22 cellular contexts compared by ENCODE assay signal in genomic region chr2:37852585-37853014, GRCh38.
DNase-seq lines count a peak whose midpoint lies in the region; ATAC-seq, FAIRE-seq and TF ChIP-seq lines count a peak whose summit lies in the region.
"Had no signal": no experiment of that assay in that cellular context is flagged by ENCODE, and none has a peak within 500 bp of the region (broad histone marks: within the 10 kb centered on the region; RNA-seq: fewer than 3 reads in every experiment).

No MANE protein-coding gene starts in this region.

- no peaks in the 10 kb centered on the region for H3K9me3 Mint-ChIP-seq in activated naive CD4-positive, alpha-beta T cell treated with anti-CD3 and anti-CD28 coated beads, Interleukin-2, amount 10 ng/mL, durations not matched to agents 7 days and 5 days
- H3K9me3 Mint-ChIP-seq: activated T-cell treated with anti-CD3 and anti-CD28 coated beads, Interleukin-2, amount 50 U/mL, for 4 hours had no signal

- intact Hi-C loops in IMR-90 (cut with micrococcal nuclease): no loop called here
- intact Hi-C loops in esophagus muscularis mucosa (cut with DNase I): no loop called here

- ATAC-seq in IMR-90 (ENCODE audit: low read depth): no peak
- ATAC-seq: A549 had no signal

- dilution Hi-C loops in IMR-90 (cut with HindIII; ENCODE audit: low sequenced_read_pairs, unreplicated experiment): no loop called here

- in situ Hi-C loops in IMR-90 (cut with MboI; ENCODE audit: low sequenced_read_pairs): no loop called here

- H3K9me1 ChIP-seq in IMR-90 (ENCODE audit: insufficient read depth, low read length): peaks cover 15% of the 10 kb centered on the region

- TF ChIP-seq POLR2A in IMR-90 (IDR thresholded peaks at IDR 0.05; ENCODE audit: low read depth, low read length): no peak
- TF ChIP-seq POLR2A in esophagus muscularis mucosa (IDR thresholded peaks at IDR 0.05; ENCODE audit: low read depth): no peak
- TF ChIP-seq POLR2A in GM12891 (IDR thresholded peaks at IDR 0.05; ENCODE audit: low read depth, low read length): no peak

- BruUV-seq in IMR-90 (replicated peaks; lab: Mats Ljungman, UMichigan): no TSS peak

- no peak for TF ChIP-seq RAD21 in IMR-90 (IDR thresholded peaks at IDR 0.05; ENCODE audit: low read length)

- H3K27ac ChIP-seq in IMR-90 (ENCODE audit: insufficient read depth, low read length) (no peak overlapping the region), esophagus muscularis mucosa (replicated peaks in 1 of 4) (peak overlapping the region; percentile 22 to 93 (median 65)), stomach smooth muscle (ENCODE audit: low read length) (peak overlapping the region; percentile 7)
- H3K27ac ChIP-seq: A549, right lobe of liver had no signal

- peaks cover 18% of the 10 kb centered on the region for H3K4me1 ChIP-seq in IMR-90 (ENCODE audit: control insufficient read depth, insufficient read depth, low read length)
- H3K4me1 ChIP-seq in esophagus muscularis mucosa: peaks cover 37 to 68% (median 65%) of the 10 kb centered on the region in 4 donors
- H3K4me1 ChIP-seq in stomach smooth muscle (ENCODE audit: control insufficient read depth, insufficient read depth, low read length): peaks cover 37% of the 10 kb centered on the region
- H3K4me1 ChIP-seq: A549, right lobe of liver had no signal

- no peak overlapping the region for H2BK5ac ChIP-seq in IMR-90 (ENCODE audit: low read depth, low read length, poor library complexity, severe bottlenecking)

- no peak for TF ChIP-seq CTCF in IMR-90 (conservative IDR thresholded peaks at IDR 0.05; ENCODE audit: low read depth, low read length)
- no peak for TF ChIP-seq CTCF in esophagus muscularis mucosa (IDR thresholded peaks at IDR 0.05)

- no peak overlapping the region for H4K5ac ChIP-seq in IMR-90 (ENCODE audit: low read depth, low read length)

- peak overlapping the region; percentile 2 for H2BK120ac ChIP-seq in IMR-90 (ENCODE audit: low read depth, low read length)

- no peak overlapping the region for H4K8ac ChIP-seq in IMR-90 (ENCODE audit: low read depth in 2 of 2, low read length in 2 of 2)

- no peaks in the 10 kb centered on the region for H3K79me1 ChIP-seq in IMR-90 (ENCODE audit: low read depth in 1 of 2, low read length in 2 of 2)

- H3K4me3 ChIP-seq in IMR-90 (ENCODE audit: insufficient read depth, low read depth, low read length) (no peak overlapping the region), esophagus muscularis mucosa (no peak overlapping the region), stomach smooth muscle (ENCODE audit: low read length in 2 of 2) (no peak overlapping the region)
- H3K4me3 ChIP-seq: A549, right lobe of liver, tibial nerve had no signal

- H2AK5ac ChIP-seq in IMR-90 (ENCODE audit: low read depth, low read length): no peak overlapping the region

- H3K27ac Mint-ChIP-seq in activated naive CD4-positive, alpha-beta T cell treated with anti-CD3 and anti-CD28 coated beads, Interleukin-2, amount 10 ng/mL, durations not matched to agents 7 days and 5 days: peak overlapping the region; percentile 3

- peaks cover 23% of the 10 kb centered on the region for H3K27me3 Mint-ChIP-seq in activated naive CD4-positive, alpha-beta T cell treated with anti-CD3 and anti-CD28 coated beads, Interleukin-2, amount 10 ng/mL, durations not matched to agents 7 days and 5 days

- H3K27me3 ChIP-seq in IMR-90 (ENCODE audit: control insufficient read depth, insufficient read depth, low read length): no peaks in the 10 kb centered on the region
- no peaks in the 10 kb centered on the region for H3K27me3 ChIP-seq in esophagus muscularis mucosa
- no peaks in the 10 kb centered on the region for H3K27me3 ChIP-seq in stomach smooth muscle (ENCODE audit: control insufficient read depth in 1 of 2, insufficient read depth in 2 of 2, low read length in 2 of 2)
- H3K27me3 ChIP-seq: right lobe of liver, tibial nerve had no signal

- H3K36me3 ChIP-seq in IMR-90 (ENCODE audit: control insufficient read depth, insufficient read depth, low read length) (no peaks in the 10 kb centered on the region), esophagus muscularis mucosa (no peaks in the 10 kb centered on the region), stomach smooth muscle (ENCODE audit: control insufficient read depth in 2 of 2, insufficient read depth in 2 of 2, low read length in 2 of 2) (no peaks in the 10 kb centered on the region)
- H3K36me3 ChIP-seq: right lobe of liver, tibial nerve had no signal

- no peaks in the 10 kb centered on the region for H3K36me3 Mint-ChIP-seq in activated naive CD4-positive, alpha-beta T cell treated with anti-CD3 and anti-CD28 coated beads, Interleukin-2, amount 10 ng/mL, durations not matched to agents 7 days and 5 days

- no peak overlapping the region for H3K4me2 ChIP-seq in IMR-90 (ENCODE audit: low read depth, low read length)
- H3K4me2 ChIP-seq: A549 had no signal

- H2BK15ac ChIP-seq in IMR-90 (ENCODE audit: low read depth, low read length): no peak overlapping the region

- H4K91ac ChIP-seq in IMR-90 (ENCODE audit: insufficient read depth, low read depth, low read length): no peak overlapping the region

- no peak for DNase-seq in activated naive CD4-positive, alpha-beta T cell treated with anti-CD3 and anti-CD28 coated beads, Interleukin-2, amount 10 ng/mL, durations not matched to agents 7 days and 5 days
- no peak for DNase-seq in activated naive CD4-positive, alpha-beta T cell (lab: John Stamatoyannopoulos, UW)
- no peak for DNase-seq in IMR-90
- no peak for DNase-seq in esophagus muscularis mucosa (ENCODE audit: extremely low spot score)
- no peak for DNase-seq in GM12891 (ENCODE audit: insufficient read length, low spot score)
- no peak for DNase-seq in HUDEP-2 (lab: John Stamatoyannopoulos, UW; ENCODE audit: unreplicated experiment in 76 of 76)
- no peak for DNase-seq in NCI-H69 (lab: John Stamatoyannopoulos, UW)
- DNase-seq: activated gamma-delta T cell treated with Interleukin-2 at 50 U/mL for 16 hours; activated T-cell treated with anti-CD3 and anti-CD28 coated beads, Interleukin-2, amount 50 U/mL, for 4 hours; amygdala; H7; mammary epithelial cell; NCI-H1105; NCI-H1930; right lobe of liver; RPMI8226; stimulated activated CD4-positive, alpha-beta T cell treated with anti-CD3 and anti-CD28 coated beads, Interleukin-4, amount 100 ng/mL, for 4 hours; stimulated activated naive CD4-positive, alpha-beta T cell treated with Interleukin-2 at 50 U/mL for 16 hours had no signal

- H2AK9ac ChIP-seq in IMR-90 (replicated peaks; ENCODE audit: low read depth, low read length, poor library complexity): no peak overlapping the region

- no peak overlapping the region for H3K14ac ChIP-seq in IMR-90 (replicated peaks; ENCODE audit: low read depth, low read length)

- H4K20me1 ChIP-seq in IMR-90 (ENCODE audit: insufficient read depth, low read length): no peaks in the 10 kb centered on the region

- no peak overlapping the region for H2AFZ ChIP-seq in IMR-90 (replicated peaks; ENCODE audit: low read length, poor library complexity)

- CTCF ChIA-PET in activated naive CD4-positive, alpha-beta T cell treated with anti-CD3 and anti-CD28 coated beads, Interleukin-2, amount 10 ng/mL, durations not matched to agents 7 days and 5 days (lab: Charles Lee): interaction anchor here (0.7 kb wide), 1 partner anchor 33 kb away, joined by 3 read pairs; no protein-coding TSS in a partner anchor
- CTCF ChIA-PET in IMR-90 (lab: Yijun Ruan, JAX): no interaction called here

- 0 out of 2 replicates have a peak overlapping the region, but pooled peaks have one; percentile 31 for H3K4ac ChIP-seq in IMR-90 (ENCODE audit: low read depth, low read length)

- H3K4me3 Mint-ChIP-seq in activated naive CD4-positive, alpha-beta T cell treated with anti-CD3 and anti-CD28 coated beads, Interleukin-2, amount 10 ng/mL, durations not matched to agents 7 days and 5 days: no peak overlapping the region

- POLR2A ChIA-PET in IMR-90 (lab: Charles Lee; ENCODE audit: unreplicated experiment): no interaction called here

- peaks cover 35% of the 10 kb centered on the region for H3K4me1 Mint-ChIP-seq in activated naive CD4-positive, alpha-beta T cell treated with anti-CD3 and anti-CD28 coated beads, Interleukin-2, amount 10 ng/mL, durations not matched to agents 7 days and 5 days

- no peaks in the 10 kb centered on the region for H3K9me3 ChIP-seq in IMR-90 (ENCODE audit: control insufficient read depth, insufficient read depth, low read length)
- H3K9me3 ChIP-seq in esophagus muscularis mucosa: no peaks in the 10 kb centered on the region
- H3K9me3 ChIP-seq in stomach smooth muscle (ENCODE audit: control insufficient read depth in 2 of 2, low read length in 2 of 2): no peaks in the 10 kb centered on the region
- H3K9me3 ChIP-seq: A549, right lobe of liver, tibial nerve had no signal

- H3K56ac ChIP-seq in IMR-90 (ENCODE audit: extremely low read depth, insufficient read depth, low read length): no peak overlapping the region

- FAIRE-seq in GM12891 (lab: Jason Lieb, UNC): no peak
- FAIRE-seq: A549, TTC549 had no signal

- no CpG with 5 or more reads among the region's 1 CpG for WGBS in IMR-90 (ENCODE audit: extremely low coverage in 2 of 2, insufficient read length in 1 of 2), 2 experiments
- WGBS in esophagus muscularis mucosa: 100% methylated on average over 1 of the region's 1 CpG

- H3K9ac ChIP-seq in IMR-90 (ENCODE audit: low read depth, low read length) (no peak overlapping the region), stomach smooth muscle (ENCODE audit: low read length in 2 of 2) (no peak overlapping the region)

- TF ChIP-seq EP300 in esophagus muscularis mucosa (IDR thresholded peaks at IDR 0.05): no peak

- peak overlapping the region; percentile 25; the same call in 1 of the 2 replicates for H2BK20ac ChIP-seq in IMR-90 (ENCODE audit: low read depth, low read length)

- H3K23ac ChIP-seq in IMR-90 (ENCODE audit: low read depth, low read length): no peak overlapping the region

- H3K18ac ChIP-seq in IMR-90 (ENCODE audit: low read depth, low read length): no peak overlapping the region

TF ChIP-seq in IMR-90, 13 proteins besides CTCF, POLR2A, EP300 and RAD21:
- TF ChIP-seq SMC3 (IDR thresholded peaks at IDR 0.05; ENCODE audit: low read depth, low read length) (no peak), CHD1 (IDR thresholded peaks at IDR 0.05; ENCODE audit: low read depth, low read length) (no peak)

TF ChIP-seq in GM12891, 5 proteins besides CTCF, POLR2A, EP300 and RAD21:
- TF ChIP-seq POLR2AphosphoS5 (IDR thresholded peaks at IDR 0.05; ENCODE audit: low read depth, low read length) (no peak), PAX5 (IDR thresholded peaks at IDR 0.05; ENCODE audit: insufficient read depth, low read length, severe bottlenecking) (no peak), SPI1 (IDR thresholded peaks at IDR 0.05; ENCODE audit: low read depth, low read length) (no peak), TAF1 (IDR thresholded peaks at IDR 0.05; ENCODE audit: low read depth, low read length) (no peak), POU2F2 (IDR thresholded peaks at IDR 0.05; ENCODE audit: low read depth, low read length) (no peak)
